In genomic region chr17:21033350-21033749, GRCh38 we compare ENCODE assay signal across 14 cellular contexts. TPM values are rescaled to one million over a fixed set of nuclear protein-coding genes. Genes with fewer than 3 reads are reported as not detected.
A peak's percentile ranks its signal among the peaks of the same experiment; 100 is the strongest.
DNase-seq lines count a peak whose midpoint lies in the region; ATAC-seq and TF ChIP-seq lines count a peak whose summit lies in the region.
"Had no signal": no experiment of that assay in that cellular context is flagged by ENCODE, and none has a peak within 500 bp of the region (broad histone marks: within the 10 kb centered on the region; RNA-seq: fewer than 3 reads in every experiment).

No MANE protein-coding gene starts in this region.

- no peaks in the 10 kb centered on the region for H3K79me1 ChIP-seq in trophoblast cell (ENCODE audit: low read length)

- H3F3A ChIP-seq in PC-3 (ENCODE audit: low read length, unreplicated experiment): no peaks in the 10 kb centered on the region

- H3K4me1 ChIP-seq in PC-3 (ENCODE audit: insufficient read depth, low read length) (peaks cover 30% of the 10 kb centered on the region), trophoblast cell (ENCODE audit: control insufficient read depth in 1 of 2, insufficient read depth in 2 of 2, low read length in 2 of 2) (peaks cover 0 to 8% of the 10 kb centered on the region in 2 experiments)

- intact Hi-C loops in PC-3 (cut with micrococcal nuclease): no loop called here

- H3K14ac ChIP-seq in trophoblast cell (ENCODE audit: low read length): no peak overlapping the region

- H4K91ac ChIP-seq in trophoblast cell (ENCODE audit: low read depth, low read length): no peak overlapping the region

- no peak overlapping the region for H2BK12ac ChIP-seq in trophoblast cell (ENCODE audit: low read length)

- H3K4me2 ChIP-seq in PC-3 (ENCODE audit: low read length) (no peak overlapping the region), trophoblast cell (ENCODE audit: low read length) (no peak overlapping the region)

- peaks cover 100% of the 10 kb centered on the region for H3K79me2 ChIP-seq in PC-3 (ENCODE audit: low read length)
- peaks cover 49% of the 10 kb centered on the region for H3K79me2 ChIP-seq in trophoblast cell (ENCODE audit: control insufficient read depth, insufficient read depth, low read length, poor library complexity)

- no peaks in the 10 kb centered on the region for H3K27me3 ChIP-seq in PC-3 (ENCODE audit: low read length)
- no peaks in the 10 kb centered on the region for H3K27me3 ChIP-seq in trophoblast cell (ENCODE audit: insufficient read depth, low read length)
- H3K27me3 ChIP-seq: esophagus squamous epithelium, Peyer's patch had no signal

- H3K9ac ChIP-seq in PC-3 (ENCODE audit: low read length): no peak overlapping the region
- H3K9ac ChIP-seq in trophoblast cell (ENCODE audit: low read length): no peak overlapping the region

- BruUV-seq in PC-3 (replicated peaks; lab: Mats Ljungman, UMichigan): no TSS peak

- CTCF ChIA-PET in PC-3 (lab: Charles Lee): no interaction called here

- no peak for TF ChIP-seq CTCF in PC-3 (conservative IDR thresholded peaks at IDR 0.05; ENCODE audit: low read depth, low read length)
- no peak for TF ChIP-seq CTCF in coronary artery (IDR thresholded peaks at IDR 0.05)
- no peak for TF ChIP-seq CTCF in GM10266 (IDR thresholded peaks at IDR 0.05; ENCODE audit: control insufficient read depth, insufficient read depth, low read depth, missing control alignments)

- H3K9me3 ChIP-seq in PC-3 (ENCODE audit: low read length) (no peaks in the 10 kb centered on the region), trophoblast cell (ENCODE audit: insufficient read depth, low read depth, low read length) (no peaks in the 10 kb centered on the region)
- H3K9me3 ChIP-seq: esophagus squamous epithelium, Peyer's patch, thoracic aorta had no signal

- WGBS in trophoblast cell (ENCODE audit: extremely low coverage, insufficient coverage, insufficient read length): no CpG with 5 or more reads among the region's 2 CpGs

- ATAC-seq in PC-3: peak; percentile 57; the same call in 1 of the 2 replicates

- H2BK5ac ChIP-seq in trophoblast cell (ENCODE audit: low read depth, low read length, poor library complexity): no peak overlapping the region

- H3K9me2 ChIP-seq in PC-3 (replicated peaks; ENCODE audit: low read length): no peaks in the 10 kb centered on the region

- no peak overlapping the region for H3K4me3 ChIP-seq in PC-3 (ENCODE audit: low read length)
- H3K4me3 ChIP-seq in coronary artery: peak overlapping the region; percentile 55
- H3K4me3 ChIP-seq in trophoblast cell (ENCODE audit: low read depth, low read length): no peak overlapping the region

- DNase-seq in ELR (ENCODE audit: low read depth) (peak; percentile 30), PC-3 (peak; percentile 39), coronary artery (ENCODE audit: low spot score) (no peak), trophoblast cell (no peak), NOMO-1 treated with DMSO at 0.1 percent for 48 hours (lab: John Stamatoyannopoulos, UW; ENCODE audit: unreplicated experiment) (no peak), GM10266 (ENCODE audit: extremely low spot score) (no peak)
- no peak for DNase-seq in stimulated activated CD4-positive, alpha-beta T cell treated with anti-CD3 and anti-CD28 coated beads, Interleukin-2, amount 100 ng/mL, for 48 hours
- no peak for DNase-seq in stimulated activated CD4-positive, alpha-beta T cell treated with anti-CD3 and anti-CD28 coated beads, Interleukin-1b, Interleukin-23, amount 100 ng/mL, for 48 hours
- DNase-seq: DMS 273 treated with DMSO at 0.1 percent for 48 hours; esophagus squamous epithelium; NCI-H2081 treated with DMSO at 0.1 percent for 48 hours; stimulated activated CD4-positive, alpha-beta T cell treated with anti-CD3 and anti-CD28 coated beads, Interleukin-4, amount 100 ng/mL, for 4 hours had no signal

- H3K4ac ChIP-seq in trophoblast cell (ENCODE audit: low read depth, low read length): peak overlapping the region; percentile 91

- H2AFZ ChIP-seq in PC-3 (ENCODE audit: low read length): no peak overlapping the region
- no peak overlapping the region for H2AFZ ChIP-seq in trophoblast cell (ENCODE audit: insufficient read depth, low read length, poor library complexity)

- no peak overlapping the region for H4K12ac ChIP-seq in trophoblast cell (ENCODE audit: low read depth, low read length)

- no peak overlapping the region for H2BK120ac ChIP-seq in trophoblast cell (ENCODE audit: insufficient read depth, low read length, poor library complexity)

- H2AK5ac ChIP-seq in trophoblast cell (ENCODE audit: low read length): no peak overlapping the region

- no peak overlapping the region for H4K8ac ChIP-seq in trophoblast cell (ENCODE audit: low read depth, low read length)

- H3K36me3 ChIP-seq in PC-3 (ENCODE audit: low read depth, low read length): peaks cover 40% of the 10 kb centered on the region
- H3K36me3 ChIP-seq in trophoblast cell (ENCODE audit: control insufficient read depth in 1 of 2, insufficient read depth in 2 of 2, low read length in 2 of 2): peaks cover 12 to 24% of the 10 kb centered on the region in 2 experiments
- H3K36me3 ChIP-seq: thoracic aorta had no signal

- H4K20me1 ChIP-seq in PC-3 (ENCODE audit: low read length): peaks cover 97% of the 10 kb centered on the region

- no peak overlapping the region for H3K23ac ChIP-seq in trophoblast cell (ENCODE audit: low read length)

- POLR2A ChIA-PET in PC-3 (lab: Charles Lee; ENCODE audit: unreplicated experiment): no interaction called here

- H3K18ac ChIP-seq in trophoblast cell (ENCODE audit: low read length): no peak overlapping the region

- H3K27ac ChIP-seq in PC-3 (ENCODE audit: low read length): no peak overlapping the region
- peak overlapping the region in 1 of 2 donors; percentile 12 for H3K27ac ChIP-seq in coronary artery
- no peak overlapping the region for H3K27ac ChIP-seq in trophoblast cell (ENCODE audit: low read depth, low read length)

RNA-seq across cellular contexts. Expression of gene USP22, which starts 9.5 kb away (rescaled TPM):
- 188 and 215 TPM in 2 replicates for total RNA-seq in PC-3 (2014; rRNA removed)
- 114 and 115 TPM in 2 replicates for polyA plus RNA-seq in trophoblast cell (2013)

Comparison
In these comparisons a context has a peak if more than half of its experiments do, and no peak if none do; other contexts are left out.
1. DNase-seq: peak in ELR (single experiment) and PC-3 (single experiment); none in coronary artery (single experiment), trophoblast cell (0 of 2), NOMO-1 treated with DMSO at 0.1 percent for 48 hours (single experiment), stimulated activated CD4-positive, alpha-beta T cell treated with anti-CD3 and anti-CD28 coated beads, Interleukin-2, amount 100 ng/mL, for 48 hours (0 of 2), GM10266 (single experiment) and stimulated activated CD4-positive, alpha-beta T cell treated with anti-CD3 and anti-CD28 coated beads, Interleukin-1b, Interleukin-23, amount 100 ng/mL, for 48 hours (single experiment).